2 cellular contexts compared by ENCODE assay signal in genomic region chr18:69985239-69985638, GRCh38.
TF ChIP-seq lines count a peak whose summit lies in the region.

No MANE protein-coding gene starts in this region.

TF ChIP-seq in GM23338, 12 proteins besides CTCF, POLR2A, EP300 and RAD21 (continued from another document):
- TF ChIP-seq ZNF462 (CRISPR knock-in tag; IDR thresholded peaks at IDR 0.05) (no peak), ZNF114 (CRISPR knock-in tag; IDR thresholded peaks at IDR 0.05) (no peak), CREB1 (CRISPR knock-in tag; IDR thresholded peaks at IDR 0.05; ENCODE audit: low read depth) (no peak), POLR2AphosphoS5 (IDR thresholded peaks at IDR 0.05; ENCODE audit: low read depth) (no peak), ETS1 (IDR thresholded peaks at IDR 0.05) (no peak)

TF ChIP-seq in WTC11, 78 proteins besides CTCF, POLR2A, EP300 and RAD21 (continued from another document):
- no peak for TF ChIP-seq USF2 (CRISPR knock-in tag; IDR thresholded peaks at IDR 0.05)
- no peak for TF ChIP-seq AR (CRISPR knock-in tag; IDR thresholded peaks at IDR 0.05)
- TF ChIP-seq ARID4B (CRISPR knock-in tag; IDR thresholded peaks at IDR 0.05; ENCODE audit: borderline replicate concordance), result no peak
- no peak for TF ChIP-seq ZNF121 (CRISPR knock-in tag; IDR thresholded peaks at IDR 0.05)
- no peak for TF ChIP-seq ZNF232 (CRISPR knock-in tag; IDR thresholded peaks at IDR 0.05)
- no peak for TF ChIP-seq IRF2 (CRISPR knock-in tag; IDR thresholded peaks at IDR 0.05; ENCODE audit: borderline replicate concordance, low read depth)
TF ChIP-seq in WTC11: peak in this region for 0.
